1 cellular context compared by ENCODE assay signal in the genomic region with DNA sequence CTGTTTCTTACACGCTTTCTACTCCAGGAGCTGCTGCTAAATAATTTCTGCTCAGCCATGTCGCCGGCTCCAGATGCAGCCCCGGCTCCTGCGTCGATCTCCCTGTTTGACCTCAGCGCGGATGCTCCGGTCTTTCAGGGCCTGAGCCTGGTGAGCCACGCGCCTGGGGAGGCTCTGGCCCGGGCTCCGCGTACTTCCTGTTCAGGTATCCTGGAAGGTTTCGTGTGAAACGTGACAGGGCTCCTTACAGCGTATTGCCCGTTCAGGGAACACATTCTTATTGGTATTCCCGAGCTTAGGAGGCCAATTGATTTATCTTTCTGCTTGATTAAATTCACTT.
A peak's percentile ranks its signal among the peaks of the same experiment; 100 is the strongest.
TF ChIP-seq lines count a peak whose summit lies in the region.

No MANE protein-coding gene starts in this region.

TF ChIP-seq in HepG2, 621 proteins besides CTCF, POLR2A, EP300 and RAD21 (continued from another document and continues in another):
- TF ChIP-seq, protein P1, sequence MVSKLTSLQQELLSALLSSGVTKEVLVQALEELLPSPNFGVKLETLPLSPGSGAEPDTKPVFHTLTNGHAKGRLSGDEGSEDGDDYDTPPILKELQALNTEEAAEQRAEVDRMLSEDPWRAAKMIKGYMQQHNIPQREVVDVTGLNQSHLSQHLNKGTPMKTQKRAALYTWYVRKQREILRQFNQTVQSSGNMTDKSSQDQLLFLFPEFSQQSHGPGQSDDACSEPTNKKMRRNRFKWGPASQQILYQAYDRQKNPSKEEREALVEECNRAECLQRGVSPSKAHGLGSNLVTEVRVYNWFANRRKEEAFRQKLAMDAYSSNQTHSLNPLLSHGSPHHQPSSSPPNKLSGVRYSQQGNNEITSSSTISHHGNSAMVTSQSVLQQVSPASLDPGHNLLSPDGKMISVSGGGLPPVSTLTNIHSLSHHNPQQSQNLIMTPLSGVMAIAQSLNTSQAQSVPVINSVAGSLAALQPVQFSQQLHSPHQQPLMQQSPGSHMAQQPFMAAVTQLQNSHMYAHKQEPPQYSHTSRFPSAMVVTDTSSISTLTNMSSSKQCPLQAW (CRISPR knock-in tag; IDR thresholded peaks at IDR 0.05), result no peak
- TF ChIP-seq KDM2A (CRISPR knock-in tag; IDR thresholded peaks at IDR 0.05; ENCODE audit: borderline replicate concordance, low read depth) (no peak), ZNF382 (CRISPR knock-in tag; IDR thresholded peaks at IDR 0.05; ENCODE audit: borderline replicate concordance) (no peak), ATAD3A (CRISPR knock-in tag; IDR thresholded peaks at IDR 0.05) (no peak), PHF21A (CRISPR knock-in tag; IDR thresholded peaks at IDR 0.05) (0 out of 2 replicates have a peak, but pooled peaks have one; percentile 3), ZNF672 (CRISPR knock-in tag; IDR thresholded peaks at IDR 0.05) (no peak), YY1 (IDR thresholded peaks at IDR 0.05; ENCODE audit: insufficient read depth, insufficient replicate concordance, low read depth, low read length) (no peak), YEATS4 (CRISPR knock-in tag; IDR thresholded peaks at IDR 0.05; ENCODE audit: borderline replicate concordance) (peak; percentile 70; the same call in 1 of the 2 replicates), NFYB (CRISPR knock-in tag; IDR thresholded peaks at IDR 0.05) (no peak), ZBTB3 (CRISPR knock-in tag; IDR thresholded peaks at IDR 0.05; ENCODE audit: borderline replicate concordance, low read depth) (no peak), CBX1 (IDR thresholded peaks at IDR 0.05; ENCODE audit: low read depth) (no peak), ZNF253 (CRISPR knock-in tag; IDR thresholded peaks at IDR 0.05; ENCODE audit: borderline replicate concordance) (0 out of 2 replicates have a peak, but pooled peaks have one; percentile 1), KDM5B (CRISPR knock-in tag; IDR thresholded peaks at IDR 0.05; ENCODE audit: borderline replicate concordance) (0 out of 2 replicates have a peak, but pooled peaks have one; percentile 4), REXO4 (CRISPR knock-in tag; IDR thresholded peaks at IDR 0.05; ENCODE audit: borderline replicate concordance) (no peak), ZSCAN12 (CRISPR knock-in tag; IDR thresholded peaks at IDR 0.05) (no peak), ZFP41 (CRISPR knock-in tag; IDR thresholded peaks at IDR 0.05; ENCODE audit: borderline replicate concordance) (no peak), SAFB2 (CRISPR knock-in tag; IDR thresholded peaks at IDR 0.05; ENCODE audit: borderline replicate concordance, low read depth) (no peak), ZNF746 (CRISPR knock-in tag; IDR thresholded peaks at IDR 0.05) (no peak), ZNF589 (CRISPR knock-in tag; conservative IDR thresholded peaks at IDR 0.05) (no peak), RXRA (CRISPR knock-in tag; IDR thresholded peaks at IDR 0.05) (no peak), ZKSCAN5 (CRISPR knock-in tag; IDR thresholded peaks at IDR 0.05) (no peak), ZNF891 (CRISPR knock-in tag; IDR thresholded peaks at IDR 0.05) (no peak), SNRNP70 (IDR thresholded peaks at IDR 0.05; ENCODE audit: low read depth, low read length) (no peak), ZNF256 (CRISPR knock-in tag; conservative IDR thresholded peaks at IDR 0.05) (0 out of 2 replicates have a peak, but pooled peaks have one; percentile 5), PLRG1 (conservative IDR thresholded peaks at IDR 0.05) (no peak), ZSCAN31 (CRISPR knock-in tag; IDR thresholded peaks at IDR 0.05; ENCODE audit: low read depth) (no peak), DMAP1 (CRISPR knock-in tag; IDR thresholded peaks at IDR 0.05) (0 out of 2 replicates have a peak, but pooled peaks have one; percentile 42), RFX5 (IDR thresholded peaks at IDR 0.05; ENCODE audit: low read depth, low read length) (no peak), RCOR2 (CRISPR knock-in tag; IDR thresholded peaks at IDR 0.05) (no peak), HOXA9 (CRISPR knock-in tag; IDR thresholded peaks at IDR 0.05; ENCODE audit: borderline replicate concordance) (no peak), BRD4 (CRISPR knock-in tag; IDR thresholded peaks at IDR 0.05) (no peak; the same call in 1 of the 2 replicates), SOX5 (CRISPR knock-in tag; IDR thresholded peaks at IDR 0.05; ENCODE audit: borderline replicate concordance) (no peak), MAFF (IDR thresholded peaks at IDR 0.05; ENCODE audit: low read depth, low read length) (no peak), ATM (IDR thresholded peaks at IDR 0.05; ENCODE audit: borderline replicate concordance) (no peak)
- TF ChIP-seq, protein P2, sequence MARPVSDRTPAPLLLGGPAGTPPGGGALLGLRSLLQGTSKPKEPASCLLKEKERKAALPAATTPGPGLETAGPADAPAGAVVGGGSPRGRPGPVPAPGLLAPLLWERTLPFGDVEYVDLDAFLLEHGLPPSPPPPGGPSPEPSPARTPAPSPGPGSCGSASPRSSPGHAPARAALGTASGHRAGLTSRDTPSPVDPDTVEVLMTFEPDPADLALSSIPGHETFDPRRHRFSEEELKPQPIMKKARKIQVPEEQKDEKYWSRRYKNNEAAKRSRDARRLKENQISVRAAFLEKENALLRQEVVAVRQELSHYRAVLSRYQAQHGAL (CRISPR knock-in tag; IDR thresholded peaks at IDR 0.05; ENCODE audit: not compliant biosample characterization), result no peak
- TF ChIP-seq, protein P3, sequence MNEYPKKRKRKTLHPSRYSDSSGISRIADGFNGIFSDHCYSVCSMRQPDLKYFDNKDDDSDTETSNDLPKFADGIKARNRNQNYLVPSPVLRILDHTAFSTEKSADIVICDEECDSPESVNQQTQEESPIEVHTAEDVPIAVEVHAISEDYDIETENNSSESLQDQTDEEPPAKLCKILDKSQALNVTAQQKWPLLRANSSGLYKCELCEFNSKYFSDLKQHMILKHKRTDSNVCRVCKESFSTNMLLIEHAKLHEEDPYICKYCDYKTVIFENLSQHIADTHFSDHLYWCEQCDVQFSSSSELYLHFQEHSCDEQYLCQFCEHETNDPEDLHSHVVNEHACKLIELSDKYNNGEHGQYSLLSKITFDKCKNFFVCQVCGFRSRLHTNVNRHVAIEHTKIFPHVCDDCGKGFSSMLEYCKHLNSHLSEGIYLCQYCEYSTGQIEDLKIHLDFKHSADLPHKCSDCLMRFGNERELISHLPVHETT (CRISPR knock-in tag; conservative IDR thresholded peaks at IDR 0.05), result no peak
- TF ChIP-seq, protein P4, sequence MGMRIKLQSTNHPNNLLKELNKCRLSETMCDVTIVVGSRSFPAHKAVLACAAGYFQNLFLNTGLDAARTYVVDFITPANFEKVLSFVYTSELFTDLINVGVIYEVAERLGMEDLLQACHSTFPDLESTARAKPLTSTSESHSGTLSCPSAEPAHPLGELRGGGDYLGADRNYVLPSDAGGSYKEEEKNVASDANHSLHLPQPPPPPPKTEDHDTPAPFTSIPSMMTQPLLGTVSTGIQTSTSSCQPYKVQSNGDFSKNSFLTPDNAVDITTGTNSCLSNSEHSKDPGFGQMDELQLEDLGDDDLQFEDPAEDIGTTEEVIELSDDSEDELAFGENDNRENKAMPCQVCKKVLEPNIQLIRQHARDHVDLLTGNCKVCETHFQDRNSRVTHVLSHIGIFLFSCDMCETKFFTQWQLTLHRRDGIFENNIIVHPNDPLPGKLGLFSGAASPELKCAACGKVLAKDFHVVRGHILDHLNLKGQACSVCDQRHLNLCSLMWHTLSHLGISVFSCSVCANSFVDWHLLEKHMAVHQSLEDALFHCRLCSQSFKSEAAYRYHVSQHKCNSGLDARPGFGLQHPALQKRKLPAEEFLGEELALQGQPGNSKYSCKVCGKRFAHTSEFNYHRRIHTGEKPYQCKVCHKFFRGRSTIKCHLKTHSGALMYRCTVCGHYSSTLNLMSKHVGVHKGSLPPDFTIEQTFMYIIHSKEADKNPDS (CRISPR knock-in tag; IDR thresholded peaks at IDR 0.05), result no peak
- TF ChIP-seq, protein P5, sequence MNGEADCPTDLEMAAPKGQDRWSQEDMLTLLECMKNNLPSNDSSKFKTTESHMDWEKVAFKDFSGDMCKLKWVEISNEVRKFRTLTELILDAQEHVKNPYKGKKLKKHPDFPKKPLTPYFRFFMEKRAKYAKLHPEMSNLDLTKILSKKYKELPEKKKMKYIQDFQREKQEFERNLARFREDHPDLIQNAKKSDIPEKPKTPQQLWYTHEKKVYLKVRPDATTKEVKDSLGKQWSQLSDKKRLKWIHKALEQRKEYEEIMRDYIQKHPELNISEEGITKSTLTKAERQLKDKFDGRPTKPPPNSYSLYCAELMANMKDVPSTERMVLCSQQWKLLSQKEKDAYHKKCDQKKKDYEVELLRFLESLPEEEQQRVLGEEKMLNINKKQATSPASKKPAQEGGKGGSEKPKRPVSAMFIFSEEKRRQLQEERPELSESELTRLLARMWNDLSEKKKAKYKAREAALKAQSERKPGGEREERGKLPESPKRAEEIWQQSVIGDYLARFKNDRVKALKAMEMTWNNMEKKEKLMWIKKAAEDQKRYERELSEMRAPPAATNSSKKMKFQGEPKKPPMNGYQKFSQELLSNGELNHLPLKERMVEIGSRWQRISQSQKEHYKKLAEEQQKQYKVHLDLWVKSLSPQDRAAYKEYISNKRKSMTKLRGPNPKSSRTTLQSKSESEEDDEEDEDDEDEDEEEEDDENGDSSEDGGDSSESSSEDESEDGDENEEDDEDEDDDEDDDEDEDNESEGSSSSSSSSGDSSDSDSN (CRISPR knock-in tag; IDR thresholded peaks at IDR 0.05), result peak; percentile 70
- TF ChIP-seq, protein P6, sequence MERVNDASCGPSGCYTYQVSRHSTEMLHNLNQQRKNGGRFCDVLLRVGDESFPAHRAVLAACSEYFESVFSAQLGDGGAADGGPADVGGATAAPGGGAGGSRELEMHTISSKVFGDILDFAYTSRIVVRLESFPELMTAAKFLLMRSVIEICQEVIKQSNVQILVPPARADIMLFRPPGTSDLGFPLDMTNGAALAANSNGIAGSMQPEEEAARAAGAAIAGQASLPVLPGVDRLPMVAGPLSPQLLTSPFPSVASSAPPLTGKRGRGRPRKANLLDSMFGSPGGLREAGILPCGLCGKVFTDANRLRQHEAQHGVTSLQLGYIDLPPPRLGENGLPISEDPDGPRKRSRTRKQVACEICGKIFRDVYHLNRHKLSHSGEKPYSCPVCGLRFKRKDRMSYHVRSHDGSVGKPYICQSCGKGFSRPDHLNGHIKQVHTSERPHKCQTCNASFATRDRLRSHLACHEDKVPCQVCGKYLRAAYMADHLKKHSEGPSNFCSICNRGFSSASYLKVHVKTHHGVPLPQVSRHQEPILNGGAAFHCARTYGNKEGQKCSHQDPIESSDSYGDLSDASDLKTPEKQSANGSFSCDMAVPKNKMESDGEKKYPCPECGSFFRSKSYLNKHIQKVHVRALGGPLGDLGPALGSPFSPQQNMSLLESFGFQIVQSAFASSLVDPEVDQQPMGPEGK (CRISPR knock-in tag; IDR thresholded peaks at IDR 0.05), result 0 out of 2 replicates have a peak, but pooled peaks have one; percentile 10
- TF ChIP-seq, protein P7, sequence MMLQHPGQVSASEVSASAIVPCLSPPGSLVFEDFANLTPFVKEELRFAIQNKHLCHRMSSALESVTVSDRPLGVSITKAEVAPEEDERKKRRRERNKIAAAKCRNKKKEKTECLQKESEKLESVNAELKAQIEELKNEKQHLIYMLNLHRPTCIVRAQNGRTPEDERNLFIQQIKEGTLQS (CRISPR knock-in tag; IDR thresholded peaks at IDR 0.05), result peak; percentile 49; the same call in 1 of the 2 replicates
- TF ChIP-seq, protein P8, sequence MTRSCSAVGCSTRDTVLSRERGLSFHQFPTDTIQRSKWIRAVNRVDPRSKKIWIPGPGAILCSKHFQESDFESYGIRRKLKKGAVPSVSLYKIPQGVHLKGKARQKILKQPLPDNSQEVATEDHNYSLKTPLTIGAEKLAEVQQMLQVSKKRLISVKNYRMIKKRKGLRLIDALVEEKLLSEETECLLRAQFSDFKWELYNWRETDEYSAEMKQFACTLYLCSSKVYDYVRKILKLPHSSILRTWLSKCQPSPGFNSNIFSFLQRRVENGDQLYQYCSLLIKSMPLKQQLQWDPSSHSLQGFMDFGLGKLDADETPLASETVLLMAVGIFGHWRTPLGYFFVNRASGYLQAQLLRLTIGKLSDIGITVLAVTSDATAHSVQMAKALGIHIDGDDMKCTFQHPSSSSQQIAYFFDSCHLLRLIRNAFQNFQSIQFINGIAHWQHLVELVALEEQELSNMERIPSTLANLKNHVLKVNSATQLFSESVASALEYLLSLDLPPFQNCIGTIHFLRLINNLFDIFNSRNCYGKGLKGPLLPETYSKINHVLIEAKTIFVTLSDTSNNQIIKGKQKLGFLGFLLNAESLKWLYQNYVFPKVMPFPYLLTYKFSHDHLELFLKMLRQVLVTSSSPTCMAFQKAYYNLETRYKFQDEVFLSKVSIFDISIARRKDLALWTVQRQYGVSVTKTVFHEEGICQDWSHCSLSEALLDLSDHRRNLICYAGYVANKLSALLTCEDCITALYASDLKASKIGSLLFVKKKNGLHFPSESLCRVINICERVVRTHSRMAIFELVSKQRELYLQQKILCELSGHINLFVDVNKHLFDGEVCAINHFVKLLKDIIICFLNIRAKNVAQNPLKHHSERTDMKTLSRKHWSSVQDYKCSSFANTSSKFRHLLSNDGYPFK (CRISPR knock-in tag; IDR thresholded peaks at IDR 0.05; ENCODE audit: borderline replicate concordance), result peak; percentile 64; the same call in 1 of the 2 replicates
- TF ChIP-seq, protein P9, sequence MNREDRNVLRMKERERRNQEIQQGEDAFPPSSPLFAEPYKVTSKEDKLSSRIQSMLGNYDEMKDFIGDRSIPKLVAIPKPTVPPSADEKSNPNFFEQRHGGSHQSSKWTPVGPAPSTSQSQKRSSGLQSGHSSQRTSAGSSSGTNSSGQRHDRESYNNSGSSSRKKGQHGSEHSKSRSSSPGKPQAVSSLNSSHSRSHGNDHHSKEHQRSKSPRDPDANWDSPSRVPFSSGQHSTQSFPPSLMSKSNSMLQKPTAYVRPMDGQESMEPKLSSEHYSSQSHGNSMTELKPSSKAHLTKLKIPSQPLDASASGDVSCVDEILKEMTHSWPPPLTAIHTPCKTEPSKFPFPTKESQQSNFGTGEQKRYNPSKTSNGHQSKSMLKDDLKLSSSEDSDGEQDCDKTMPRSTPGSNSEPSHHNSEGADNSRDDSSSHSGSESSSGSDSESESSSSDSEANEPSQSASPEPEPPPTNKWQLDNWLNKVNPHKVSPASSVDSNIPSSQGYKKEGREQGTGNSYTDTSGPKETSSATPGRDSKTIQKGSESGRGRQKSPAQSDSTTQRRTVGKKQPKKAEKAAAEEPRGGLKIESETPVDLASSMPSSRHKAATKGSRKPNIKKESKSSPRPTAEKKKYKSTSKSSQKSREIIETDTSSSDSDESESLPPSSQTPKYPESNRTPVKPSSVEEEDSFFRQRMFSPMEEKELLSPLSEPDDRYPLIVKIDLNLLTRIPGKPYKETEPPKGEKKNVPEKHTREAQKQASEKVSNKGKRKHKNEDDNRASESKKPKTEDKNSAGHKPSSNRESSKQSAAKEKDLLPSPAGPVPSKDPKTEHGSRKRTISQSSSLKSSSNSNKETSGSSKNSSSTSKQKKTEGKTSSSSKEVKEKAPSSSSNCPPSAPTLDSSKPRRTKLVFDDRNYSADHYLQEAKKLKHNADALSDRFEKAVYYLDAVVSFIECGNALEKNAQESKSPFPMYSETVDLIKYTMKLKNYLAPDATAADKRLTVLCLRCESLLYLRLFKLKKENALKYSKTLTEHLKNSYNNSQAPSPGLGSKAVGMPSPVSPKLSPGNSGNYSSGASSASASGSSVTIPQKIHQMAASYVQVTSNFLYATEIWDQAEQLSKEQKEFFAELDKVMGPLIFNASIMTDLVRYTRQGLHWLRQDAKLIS (CRISPR knock-in tag; IDR thresholded peaks at IDR 0.05), result 0 out of 2 replicates have a peak, but pooled peaks have one; percentile 19
- TF ChIP-seq, protein P10, sequence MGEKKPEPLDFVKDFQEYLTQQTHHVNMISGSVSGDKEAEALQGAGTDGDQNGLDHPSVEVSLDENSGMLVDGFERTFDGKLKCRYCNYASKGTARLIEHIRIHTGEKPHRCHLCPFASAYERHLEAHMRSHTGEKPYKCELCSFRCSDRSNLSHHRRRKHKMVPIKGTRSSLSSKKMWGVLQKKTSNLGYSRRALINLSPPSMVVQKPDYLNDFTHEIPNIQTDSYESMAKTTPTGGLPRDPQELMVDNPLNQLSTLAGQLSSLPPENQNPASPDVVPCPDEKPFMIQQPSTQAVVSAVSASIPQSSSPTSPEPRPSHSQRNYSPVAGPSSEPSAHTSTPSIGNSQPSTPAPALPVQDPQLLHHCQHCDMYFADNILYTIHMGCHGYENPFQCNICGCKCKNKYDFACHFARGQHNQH (CRISPR knock-in tag; IDR thresholded peaks at IDR 0.05), result no peak
